In the genomic region with DNA sequence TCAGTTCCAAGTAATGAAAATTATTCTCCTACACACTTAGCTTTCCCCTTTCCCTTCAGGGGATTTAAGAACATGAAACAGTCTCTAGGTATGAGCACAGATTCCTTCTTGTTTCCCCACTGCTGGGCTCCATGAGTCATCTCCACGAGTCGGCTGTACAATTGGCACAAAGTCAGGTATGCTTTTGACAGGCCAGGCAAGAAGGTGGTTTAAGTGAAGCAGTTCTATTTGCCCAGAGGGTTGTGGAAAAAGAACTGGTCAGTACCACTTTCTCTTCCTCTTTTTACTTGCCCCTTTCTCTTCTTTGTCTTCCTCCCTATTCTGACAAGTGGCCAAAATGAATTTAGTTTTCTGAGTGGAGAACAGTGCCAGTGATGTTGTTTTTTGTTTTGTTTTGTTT, we compare ENCODE assay signal across 7 cellular contexts. TPM values are rescaled to one million over a fixed set of nuclear protein-coding genes. Genes with fewer than 3 reads are reported as not detected.
DNase-seq lines count a peak whose midpoint lies in the region; ATAC-seq and TF ChIP-seq lines count a peak whose summit lies in the region.

No MANE protein-coding gene starts in this region.

- H3K4me3 ChIP-seq in coronary artery (no peak overlapping the region), BE2C (ENCODE audit: low read depth, low read length) (no peak overlapping the region)

- ATAC-seq in GM18520 (IDR thresholded peaks at IDR 0.05; ENCODE audit: unreplicated experiment): peak; percentile 92
- ATAC-seq in HG02588 (IDR thresholded peaks at IDR 0.05; ENCODE audit: unreplicated experiment): peak; percentile 76

- H3K36me3 ChIP-seq in BE2C: peaks cover 90% of the 10 kb centered on the region

- H3K27ac ChIP-seq in coronary artery: peak overlapping the region; percentile 4 to 61

- H3K9me3 ChIP-seq in BE2C: no peaks in the 10 kb centered on the region

- no peaks in the 10 kb centered on the region for H3K4me1 ChIP-seq in BE2C

- TF ChIP-seq CTCF in coronary artery (IDR thresholded peaks at IDR 0.05) (no peak), BE2C (IDR thresholded peaks at IDR 0.05; ENCODE audit: low read depth, low read length) (no peak)

- no peaks in the 10 kb centered on the region for H3K27me3 ChIP-seq in BE2C

- DNase-seq in NCI-H2196 treated with DMSO at 0.1 percent for 48 hours (lab: John Stamatoyannopoulos, UW; ENCODE audit: unreplicated experiment): peak; percentile 4
- DNase-seq in coronary artery (ENCODE audit: low spot score): peak; percentile 85
- DNase-seq in non-pigmented ciliary epithelial cell (ENCODE audit: low read depth): peak; percentile 99
- no peak for DNase-seq in BE2C
- DNase-seq in NCI-H2029 treated with DMSO at 0.1 percent for 48 hours (lab: John Stamatoyannopoulos, UW): no peak

RNA-seq across cellular contexts. Expression of a gene that starts 16.3 kb away (rescaled TPM):
- polyA plus RNA-seq in BE2C (2012; ENCODE audit: insufficient read depth, insufficient read length, low read depth): 459 TPM

Comparison
In these comparisons a context has a peak if more than half of its experiments do, and no peak if none do; other contexts are left out.
1. DNase-seq: peak in NCI-H2196 treated with DMSO at 0.1 percent for 48 hours (single experiment), coronary artery (single experiment) and non-pigmented ciliary epithelial cell (single experiment); none in BE2C (single experiment) and NCI-H2029 treated with DMSO at 0.1 percent for 48 hours (single experiment).